In genomic region chr15:65060641-65061397, GRCh38 we compare ENCODE assay signal across 19 cellular contexts. TPM values are rescaled to one million over a fixed set of nuclear protein-coding genes. Genes with fewer than 3 reads are reported as not detected.
DNase-seq lines count a peak whose midpoint lies in the region; ATAC-seq and TF ChIP-seq lines count a peak whose summit lies in the region.
"Had no signal": no experiment of that assay in that cellular context is flagged by ENCODE, and none has a peak within 500 bp of the region (broad histone marks: within the 10 kb centered on the region; RNA-seq: fewer than 3 reads in every experiment).

No MANE protein-coding gene starts in this region.

- H2BK12ac ChIP-seq in neuronal stem cell (ENCODE audit: low read length): no peak overlapping the region

- H2AFZ ChIP-seq in neuronal stem cell (ENCODE audit: low read length): no peak overlapping the region
- H2AFZ ChIP-seq: PC-9 had no signal

- H3K4ac ChIP-seq in neuronal stem cell (ENCODE audit: low read length): no peak overlapping the region

- no peak for TF ChIP-seq CTCF in thoracic aorta (IDR thresholded peaks at IDR 0.05)

- H2BK15ac ChIP-seq in neuronal stem cell (ENCODE audit: low read length): peak overlapping the region; percentile 50

- no peaks in the 10 kb centered on the region for H3K36me3 Mint-ChIP-seq in T-helper 2 cell treated with Interferon-gamma antibody and Interleukin-4, amounts not matched to agents 5 μg/mL and 100 μg/mL, for 36 hours (ENCODE audit: low read depth)
- H3K36me3 Mint-ChIP-seq: activated CD8-positive, alpha-beta memory T cell treated with anti-CD3 and anti-CD28 coated beads, Interleukin-2, amount 10 ng/mL, durations not matched to agents 7 days and 5 days; brain; naive B cell had no signal

- no peaks in the 10 kb centered on the region for H3K9me3 Mint-ChIP-seq in T-helper 2 cell treated with Interferon-gamma antibody and Interleukin-4, amounts not matched to agents 5 μg/mL and 100 μg/mL, for 36 hours
- H3K9me3 Mint-ChIP-seq: naive B cell had no signal

- H2BK5ac ChIP-seq in neuronal stem cell (ENCODE audit: low read length): peak overlapping the region; percentile 55

- H3K14ac ChIP-seq in neuronal stem cell (ENCODE audit: low read length): no peak overlapping the region

- no peak overlapping the region for H4K8ac ChIP-seq in neuronal stem cell (ENCODE audit: low read depth, low read length)

- H3K4me3 Mint-ChIP-seq in T-helper 2 cell treated with Interferon-gamma antibody and Interleukin-4, amounts not matched to agents 5 μg/mL and 100 μg/mL, for 36 hours: no peak overlapping the region
- H3K4me3 Mint-ChIP-seq: activated CD8-positive, alpha-beta memory T cell treated with anti-CD3 and anti-CD28 coated beads, Interleukin-2, amount 10 ng/mL, durations not matched to agents 7 days and 5 days; brain; naive B cell had no signal

- H3K4me3 ChIP-seq in neuronal stem cell (ENCODE audit: low read length in 2 of 2): peak overlapping the region in 1 of 2 donors; percentile 15
- peak overlapping the region; percentile 27 for H3K4me3 ChIP-seq in thoracic aorta
- H3K4me3 ChIP-seq: PC-9 had no signal

- peaks cover 2% of the 10 kb centered on the region for H3K4me1 Mint-ChIP-seq in T-helper 2 cell treated with Interferon-gamma antibody and Interleukin-4, amounts not matched to agents 5 μg/mL and 100 μg/mL, for 36 hours (ENCODE audit: low read depth)

- no peak overlapping the region for H4K91ac ChIP-seq in neuronal stem cell (ENCODE audit: low read depth, low read length, poor library complexity)

- H2BK120ac ChIP-seq in neuronal stem cell (ENCODE audit: low read depth, low read length): no peak overlapping the region

- H3K36me3 ChIP-seq in neuronal stem cell (replicated peaks in 1 of 2; ENCODE audit: control insufficient read depth in 2 of 2, insufficient read depth in 2 of 2, low read length in 2 of 2) (no peaks in the 10 kb centered on the region), thoracic aorta (peaks cover 46% of the 10 kb centered on the region)
- H3K36me3 ChIP-seq: WERI-Rb-1 had no signal

- no CpG with 5 or more reads among the region's 6 CpGs for WGBS in neuronal stem cell (ENCODE audit: extremely low coverage in 2 of 2, insufficient read length in 2 of 2, insufficient replicate concordance in 1 of 2), 2 donors

- H3K9me3 ChIP-seq in neuronal stem cell (replicated peaks in 1 of 2; ENCODE audit: control insufficient read depth in 2 of 2, insufficient read depth in 1 of 2, low read depth in 1 of 2, low read length in 2 of 2): peaks cover 0 to 2% of the 10 kb centered on the region in 2 donors
- H3K9me3 ChIP-seq in thoracic aorta: no peaks in the 10 kb centered on the region

- H3K27me3 Mint-ChIP-seq in T-helper 2 cell treated with Interferon-gamma antibody and Interleukin-4, amounts not matched to agents 5 μg/mL and 100 μg/mL, for 36 hours (ENCODE audit: low read depth): peaks cover 12% of the 10 kb centered on the region

- no peak overlapping the region for H3K23ac ChIP-seq in neuronal stem cell (ENCODE audit: low read depth, low read length, poor library complexity)

- peaks cover 7 to 10% of the 10 kb centered on the region in 2 donors for H3K4me1 ChIP-seq in neuronal stem cell (ENCODE audit: control insufficient read depth in 2 of 2, insufficient read depth in 1 of 2, low read depth in 1 of 2, low read length in 2 of 2)
- peaks cover 71 to 100% of the 10 kb centered on the region in 2 donors for H3K4me1 ChIP-seq in thoracic aorta (ENCODE audit: control insufficient read depth in 1 of 2, low read depth in 2 of 2)

- H2AK5ac ChIP-seq in neuronal stem cell (ENCODE audit: low read depth, low read length): no peak overlapping the region

- DNase-seq in amygdala (lab: John Stamatoyannopoulos, UW): peak in 41 of 56 donors; percentile 27 to 80 (median 58)
- peak; percentile 81 for DNase-seq in Right ventricle myocardium superior
- DNase-seq in neuronal stem cell (ENCODE audit: low spot score): no peak
- no peak for DNase-seq in thoracic aorta (ENCODE audit: low spot score)
- no peak for DNase-seq in stimulated activated CD4-positive, alpha-beta T cell treated with anti-CD3 and anti-CD28 coated beads, Interleukin-1b, Interleukin-23, amount 100 ng/mL, for 48 hours
- no peak for DNase-seq in SIG-M5 (lab: John Stamatoyannopoulos, UW)
- no peak for DNase-seq in T-helper 2 cell treated with Interferon-gamma antibody and Interleukin-4, amounts not matched to agents 5 μg/mL and 100 μg/mL, for 36 hours (ENCODE audit: low spot score)
- DNase-seq in stimulated activated naive CD4-positive, alpha-beta T cell (lab: John Stamatoyannopoulos, UW): no peak
- DNase-seq: activated CD8-positive, alpha-beta memory T cell treated with anti-CD3 and anti-CD28 coated beads, Interleukin-2, amount 10 ng/mL, durations not matched to agents 7 days and 5 days; KG1; kidney glomerular epithelial cell; naive B cell; NCI-H1105 treated with DMSO at 0.1 percent for 48 hours; PC-9; stimulated activated CD4-positive, alpha-beta T cell treated with anti-CD3 and anti-CD28 coated beads, Interleukin-2, amount 100 ng/mL, for 48 hours; WERI-Rb-1 had no signal

- ATAC-seq in Right ventricle myocardium superior (ENCODE audit: poor library complexity) (peak; percentile 56), thoracic aorta (ENCODE audit: insufficient number of reproducible peaks, low FRiP score, low read depth) (no peak)
- ATAC-seq: activated CD8-positive, alpha-beta memory T cell treated with anti-CD3 and anti-CD28 coated beads, Interleukin-2, amount 10 ng/mL, durations not matched to agents 7 days and 5 days had no signal

- H3K9ac ChIP-seq in neuronal stem cell (ENCODE audit: low read depth, low read length, poor library complexity): no peak overlapping the region

- intact Hi-C loops in Right ventricle myocardium superior (cut with DNase I): no loop called here

- H3K79me1 ChIP-seq in neuronal stem cell (ENCODE audit: low read depth, low read length): no peaks in the 10 kb centered on the region

- no peak overlapping the region for H3K4me2 ChIP-seq in neuronal stem cell (ENCODE audit: insufficient read depth, low read length, poor library complexity, severe bottlenecking)
- H3K4me2 ChIP-seq: PC-9 had no signal

- no peak overlapping the region for H3K27ac ChIP-seq in neuronal stem cell (replicated peaks; ENCODE audit: low read length)
- H3K27ac ChIP-seq in thoracic aorta: peak overlapping the region; percentile 97 to 99
- H3K27ac ChIP-seq: PC-9, WERI-Rb-1 had no signal

- H3K18ac ChIP-seq in neuronal stem cell (ENCODE audit: low read length): no peak overlapping the region

- H3K27me3 ChIP-seq in neuronal stem cell (ENCODE audit: control insufficient read depth in 3 of 3, insufficient read depth in 3 of 3, low read depth in 1 of 3, low read length in 3 of 3): peaks cover 0 to 12% (median 0%) of the 10 kb centered on the region in 3 experiments
- no peaks in the 10 kb centered on the region for H3K27me3 ChIP-seq in thoracic aorta (replicated peaks; ENCODE audit: insufficient read depth)

- no peak overlapping the region for H3K27ac Mint-ChIP-seq in T-helper 2 cell treated with Interferon-gamma antibody and Interleukin-4, amounts not matched to agents 5 μg/mL and 100 μg/mL, for 36 hours
- H3K27ac Mint-ChIP-seq: activated CD8-positive, alpha-beta memory T cell treated with anti-CD3 and anti-CD28 coated beads, Interleukin-2, amount 10 ng/mL, durations not matched to agents 7 days and 5 days; naive B cell had no signal

RNA-seq across cellular contexts. Expression of gene RASL12, which starts 7.0 kb away (rescaled TPM):
- total RNA-seq in Right ventricle myocardium superior: 19.7 TPM
- 4.1 TPM for polyA plus RNA-seq in neuronal stem cell (2013, experiment 1 of 2)
- polyA plus RNA-seq in neuronal stem cell (2013, experiment 2 of 2): 4.2 TPM
- total RNA-seq in thoracic aorta: 100 to 1,000 TPM; 211 to 324 TPM
- total RNA-seq: activated CD8-positive, alpha-beta memory T cell treated with anti-CD3 and anti-CD28 coated beads, Interleukin-2, amount 10 ng/mL, durations not matched to agents 7 days and 5 days; PC-9; renal cortical epithelial cell had no signal

RNA-seq across cellular contexts. Expression of gene SLC51B, which starts 15.6 kb away (rescaled TPM):
- total RNA-seq in Right ventricle myocardium superior: not detected
- not detected for polyA plus RNA-seq in neuronal stem cell (2013, experiment 1 of 2)
- polyA plus RNA-seq in neuronal stem cell (2013, experiment 2 of 2): not detected
- total RNA-seq in thoracic aorta: not detected
- total RNA-seq: activated CD8-positive, alpha-beta memory T cell treated with anti-CD3 and anti-CD28 coated beads, Interleukin-2, amount 10 ng/mL, durations not matched to agents 7 days and 5 days; PC-9 had no signal

RNA-seq across cellular contexts. Expression of gene KBTBD13, which starts 15.7 kb away (rescaled TPM):
- total RNA-seq in Right ventricle myocardium superior: 9.4 TPM
- polyA plus RNA-seq in neuronal stem cell (2013, experiment 1 of 2): 0.01 TPM
- not detected for polyA plus RNA-seq in neuronal stem cell (2013, experiment 2 of 2)
- total RNA-seq in thoracic aorta: 1 to 10 TPM in 1 of 2 donors, under 1 TPM in 1; 0.63 to 3.1 TPM
- total RNA-seq: activated CD8-positive, alpha-beta memory T cell treated with anti-CD3 and anti-CD28 coated beads, Interleukin-2, amount 10 ng/mL, durations not matched to agents 7 days and 5 days; NCI-H460; PC-9; renal cortical epithelial cell had no signal

RNA-seq across cellular contexts. Expression of gene MTFMT, which starts 31.4 kb away (rescaled TPM):
- total RNA-seq in Right ventricle myocardium superior (17.3 TPM), thoracic aorta (10 to 100 TPM; 25.9 to 42.4 TPM)
- 14.3 TPM for polyA plus RNA-seq in neuronal stem cell (2013, experiment 1 of 2)
- 14.6 TPM for polyA plus RNA-seq in neuronal stem cell (2013, experiment 2 of 2)

RNA-seq across cellular contexts. Expression of gene UBAP1L, which starts 54.2 kb away (rescaled TPM):
- total RNA-seq in Right ventricle myocardium superior (1.6 TPM), thoracic aorta (10 to 100 TPM in 1 of 2 donors, 1 to 10 TPM in 1; 3.7 to 11.0 TPM)
- 1.0 TPM for polyA plus RNA-seq in neuronal stem cell (2013, experiment 1 of 2)
- polyA plus RNA-seq in neuronal stem cell (2013, experiment 2 of 2): 0.91 TPM

Comparison
In these comparisons a context has a peak if more than half of its experiments do, and no peak if none do; other contexts are left out.
1. DNase-seq: peak in amygdala (41 of 56) and Right ventricle myocardium superior (single experiment); none in neuronal stem cell (single experiment), thoracic aorta (single experiment), stimulated activated CD4-positive, alpha-beta T cell treated with anti-CD3 and anti-CD28 coated beads, Interleukin-1b, Interleukin-23, amount 100 ng/mL, for 48 hours (single experiment), SIG-M5 (single experiment), T-helper 2 cell treated with Interferon-gamma antibody and Interleukin-4, amounts not matched to agents 5 μg/mL and 100 μg/mL, for 36 hours (single experiment) and stimulated activated naive CD4-positive, alpha-beta T cell (0 of 6).
2. RNA of gene RASL12, which starts 7.0 kb away (total RNA-seq): 211 to 324 TPM in thoracic aorta; 19.7 TPM in Right ventricle myocardium superior (single experiment); every median in the first group is over 10 times any median in the second.